Comparison of ENCODE assay signal across 8 cellular contexts in the genomic region with DNA sequence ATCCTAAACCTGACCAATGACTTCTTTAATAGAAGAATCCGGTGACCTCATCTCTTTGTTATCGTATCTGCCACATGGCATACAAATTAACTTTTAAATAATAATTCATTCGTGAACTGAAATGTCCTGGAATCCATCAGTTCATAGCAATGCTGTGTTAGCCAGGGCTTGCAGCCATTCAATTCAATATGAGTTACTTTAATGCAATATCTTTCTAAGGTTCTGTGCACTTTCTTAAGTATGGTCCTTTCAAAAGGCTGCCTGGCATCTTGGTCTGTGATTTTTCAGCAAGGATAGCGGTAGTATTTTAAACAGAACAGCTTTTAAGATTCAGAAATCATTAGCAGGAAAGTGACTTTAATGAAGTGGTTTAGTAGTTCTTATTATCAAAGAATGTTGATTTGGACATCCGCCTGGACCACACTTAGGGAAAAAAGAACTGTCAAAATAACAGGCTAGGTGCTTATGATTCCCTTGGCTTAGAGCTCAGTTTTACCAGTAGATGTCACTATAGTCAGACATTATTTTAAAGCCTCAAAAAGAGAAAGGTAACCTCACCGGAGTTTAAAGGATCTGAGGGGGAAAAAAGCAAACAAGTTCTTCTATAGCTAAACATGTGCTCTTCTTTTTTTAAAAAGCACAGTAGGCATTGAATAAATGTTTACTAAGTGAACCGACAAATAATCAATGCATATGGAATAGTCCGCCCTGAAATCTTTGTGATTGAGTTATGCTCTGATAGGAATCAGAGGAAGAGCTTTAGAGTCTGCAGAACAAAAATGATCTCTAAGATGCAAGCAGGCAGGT.
DNase-seq lines count a peak whose midpoint lies in the region; ATAC-seq and TF ChIP-seq lines count a peak whose summit lies in the region.

No MANE protein-coding gene starts in this region.

- no peak for ATAC-seq in HG03342 (IDR thresholded peaks at IDR 0.05; ENCODE audit: unreplicated experiment)

- H3F3A ChIP-seq in SU-DHL-6 (ENCODE audit: insufficient read depth) = no peaks in the 10 kb centered on the region

- no peaks in the 10 kb centered on the region for H3K36me3 ChIP-seq in SU-DHL-6 (ENCODE audit: low read length)

- H3K27ac ChIP-seq in HL-60 (replicated peaks) = no peak overlapping the region
- H3K27ac ChIP-seq in SU-DHL-6 (ENCODE audit: low read depth, low read length) = no peak overlapping the region

- H3K4me3 ChIP-seq in HL-60 (replicated peaks; ENCODE audit: insufficient read depth, low read length) (no peak overlapping the region), SU-DHL-6 (ENCODE audit: insufficient read depth, low read length, poor library complexity, severe bottlenecking) (no peak overlapping the region)

- H3K9ac ChIP-seq in SU-DHL-6 (ENCODE audit: low read length) = no peak overlapping the region

- H3K4me2 ChIP-seq in SU-DHL-6 (ENCODE audit: low read depth, low read length, poor library complexity, severe bottlenecking) = no peak overlapping the region

- TF ChIP-seq CTCF in HL-60 (IDR thresholded peaks at IDR 0.05; ENCODE audit: insufficient read depth, low read length) (peak; percentile 27), SU-DHL-6 (IDR thresholded peaks at IDR 0.05; ENCODE audit: insufficient read depth, low read length, poor library complexity, severe bottlenecking) (peak; percentile 34)

- DNase-seq in Ammon's horn (ENCODE audit: low spot score) (peak; percentile 33), HL-60 (ENCODE audit: low read depth in 1 of 2, low spot score in 1 of 2) (no peak), hepatic stellate cell (ENCODE audit: low spot score) (peak; percentile 7), stromal cell of bone marrow (ENCODE audit: low read depth) (peak; percentile 17), T1000 (lab: John Stamatoyannopoulos, UW) (no peak)
- no peak for DNase-seq in activated naive CD4-positive, alpha-beta T cell treated with anti-CD3 and anti-CD28 coated beads, Interleukin-2, amount 50 U/mL, for 16 hours

- no peak overlapping the region for H2AFZ ChIP-seq in SU-DHL-6 (ENCODE audit: low read depth, low read length, severe bottlenecking)

- no peaks in the 10 kb centered on the region for H3K79me2 ChIP-seq in SU-DHL-6 (ENCODE audit: insufficient read depth, low read length)

- no peaks in the 10 kb centered on the region for H3K9me3 ChIP-seq in SU-DHL-6 (ENCODE audit: insufficient read depth, low read length)

- H4K20me1 ChIP-seq in SU-DHL-6 (ENCODE audit: low read depth, low read length) = no peaks in the 10 kb centered on the region

- H3K9me2 ChIP-seq in SU-DHL-6 (replicated peaks; ENCODE audit: insufficient read depth, low read length) = no peaks in the 10 kb centered on the region

- H3K27me3 ChIP-seq in HL-60 (ENCODE audit: insufficient read depth, poor library complexity, severe bottlenecking) = no peaks in the 10 kb centered on the region
- no peaks in the 10 kb centered on the region for H3K27me3 ChIP-seq in SU-DHL-6 (ENCODE audit: low read length)

Comparison
In these comparisons a context has a peak if more than half of its experiments do, and no peak if none do; other contexts are left out.
1. DNase-seq: peak in Ammon's horn (single experiment), hepatic stellate cell (single experiment) and stromal cell of bone marrow (single experiment); none in HL-60 (0 of 2), T1000 (single experiment) and activated naive CD4-positive, alpha-beta T cell treated with anti-CD3 and anti-CD28 coated beads, Interleukin-2, amount 50 U/mL, for 16 hours (single experiment).